14 cellular contexts compared by ENCODE assay signal in the genomic region with DNA sequence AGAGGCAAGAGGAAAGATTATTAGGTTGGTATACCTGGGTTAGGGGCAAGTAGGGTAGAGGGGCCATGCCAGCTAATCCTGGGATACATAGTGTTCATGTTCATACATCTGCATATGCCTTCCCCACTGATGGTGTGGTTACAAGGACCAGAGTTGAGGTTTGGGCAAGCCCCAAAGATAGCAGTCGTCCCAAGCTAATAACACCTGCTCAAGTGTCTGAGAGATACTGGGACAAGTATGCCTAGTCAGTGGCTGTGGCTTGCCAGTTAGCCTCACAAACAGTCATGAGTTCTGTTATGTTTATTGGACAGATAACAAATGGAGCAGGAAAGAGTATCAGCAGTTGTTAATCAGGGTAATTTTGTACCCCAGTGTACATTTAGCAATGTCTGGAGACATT.
"Had no signal": no experiment of that assay in that cellular context is flagged by ENCODE, and none has a peak within 500 bp of the region (broad histone marks: within the 10 kb centered on the region; RNA-seq: fewer than 3 reads in every experiment).

No MANE protein-coding gene starts in this region.

- H3K4me2 ChIP-seq: neural progenitor cell had no signal

- H3K4me1 ChIP-seq: gastrocnemius medialis, neural progenitor cell, psoas muscle, spleen had no signal

- H3K9me3 ChIP-seq: gastrocnemius medialis, psoas muscle had no signal

- H3K27me3 ChIP-seq: dorsolateral prefrontal cortex, gastrocnemius medialis, neural progenitor cell, spleen had no signal

- H3K27ac ChIP-seq: dorsolateral prefrontal cortex, gastrocnemius medialis, neural progenitor cell, psoas muscle, spleen had no signal

- ATAC-seq: activated T-helper 17 cell treated with anti-CD3 and anti-CD28 coated beads, Interleukin-2, amount 50 U/mL, for 72 hours; gastrocnemius medialis; left colon; sciatic nerve; stimulated activated naive CD8-positive, alpha-beta T cell treated with anti-CD3 and anti-CD28 coated beads, Interleukin-15, amount 100 ng/mL, for 72 hours had no signal

- H3K36me3 ChIP-seq: gastrocnemius medialis, neural progenitor cell, spleen had no signal

- DNase-seq: activated CD4-positive, CD25-positive, alpha-beta regulatory T cell treated with anti-CD3 and anti-CD28 coated beads, Interleukin-2, amount 50 U/mL, for 72 hours; activated naive CD4-positive, alpha-beta T cell treated with anti-CD3 and anti-CD28 coated beads for 36 hours; activated T-cell treated with anti-CD3 and anti-CD28 coated beads for 4 hours; dorsolateral prefrontal cortex; endodermal cell; gastrocnemius medialis; left colon; naive B cell; psoas muscle; spleen; stimulated activated naive CD8-positive, alpha-beta T cell treated with anti-CD3 and anti-CD28 coated beads, Interleukin-15, amount 100 ng/mL, for 72 hours had no signal

- H3K4me3 ChIP-seq: dorsolateral prefrontal cortex, gastrocnemius medialis, neural progenitor cell, psoas muscle, spleen had no signal

- H2AFZ ChIP-seq: neural progenitor cell had no signal

- H3K9ac ChIP-seq: neural progenitor cell had no signal
